In the genomic region with DNA sequence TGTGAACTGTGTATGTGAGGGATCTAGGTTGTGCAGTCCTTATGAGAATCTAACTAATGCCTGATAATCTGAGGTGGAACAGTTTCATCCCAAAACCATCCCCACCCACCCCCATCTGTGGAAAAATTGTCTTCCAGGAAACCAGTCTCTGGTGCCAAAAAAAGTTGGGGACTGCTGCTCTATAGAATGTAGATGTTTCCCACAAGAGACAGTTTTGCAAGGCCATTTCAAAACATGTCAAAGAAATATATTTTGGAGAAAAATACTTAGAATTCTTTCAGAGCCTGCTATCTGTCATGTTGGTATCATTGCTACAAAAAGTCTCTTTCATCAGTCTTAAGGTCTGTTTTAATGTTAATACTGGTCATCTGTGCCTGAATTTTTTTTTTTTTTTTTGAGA, we compare ENCODE assay signal across 23 cellular contexts.
"Had no signal": no experiment of that assay in that cellular context is flagged by ENCODE, and none has a peak within 500 bp of the region (broad histone marks: within the 10 kb centered on the region; RNA-seq: fewer than 3 reads in every experiment).

No MANE protein-coding gene starts in this region.

- H3K27me3 ChIP-seq: brain microvascular endothelial cell, gastrocnemius medialis, hepatocyte, ovary, right lobe of liver, thyroid gland, upper lobe of right lung had no signal

- H3K36me3 ChIP-seq: brain microvascular endothelial cell, gastrocnemius medialis, ovary, right lobe of liver, thyroid gland, upper lobe of right lung had no signal

- H3K9me3 Mint-ChIP-seq: endodermal cell had no signal

- H3K4me2 ChIP-seq: hepatocyte had no signal

- H2AFZ ChIP-seq: hepatocyte had no signal

- H3K27ac Mint-ChIP-seq: activated naive CD8-positive, alpha-beta T cell treated with anti-CD3 and anti-CD28 coated beads for 36 hours; activated T-cell treated with anti-CD3 and anti-CD28 coated beads, Interleukin-2, amount 50 U/mL, for 72 hours; endodermal cell; progenitor cell of endocrine pancreas; stimulated activated naive CD8-positive, alpha-beta T cell treated with anti-CD3 and anti-CD28 coated beads, Interleukin-15, amount 100 ng/mL, for 72 hours had no signal

- H3K4me1 ChIP-seq: upper lobe of right lung had no signal

- H3K4me3 ChIP-seq: gastrocnemius medialis, hepatocyte, ovary, right lobe of liver, thyroid gland, upper lobe of right lung had no signal

- H3K27ac ChIP-seq: brain microvascular endothelial cell, gastrocnemius medialis, hepatocyte, ovary, right lobe of liver, thyroid gland, upper lobe of right lung had no signal

- ATAC-seq: activated T-cell treated with anti-CD3 and anti-CD28 coated beads, Interleukin-2, amount 50 U/mL, for 72 hours; esophagus mucosa; gastrocnemius medialis; left cardiac atrium; left ventricle myocardium superior; right lobe of liver; stimulated activated naive CD8-positive, alpha-beta T cell treated with anti-CD3 and anti-CD28 coated beads, Interleukin-15, amount 100 ng/mL, for 72 hours; upper lobe of right lung had no signal

- DNase-seq: activated CD4-positive, alpha-beta T cell treated with anti-CD3 and anti-CD28 coated beads for 4 hours; activated CD4-positive, alpha-beta T cell treated with anti-CD3 and anti-CD28 coated beads, Interleukin-2, amount 50 U/mL, for 4 hours; activated naive CD4-positive, alpha-beta T cell; activated naive CD8-positive, alpha-beta T cell treated with anti-CD3 and anti-CD28 coated beads for 36 hours; activated T-cell treated with anti-CD3 and anti-CD28 coated beads for 4 hours; activated T-cell treated with anti-CD3 and anti-CD28 coated beads, Interleukin-2, amount 50 U/mL, for 72 hours; amniotic stem cell; brain microvascular endothelial cell; cortex of kidney; endodermal cell; gastrocnemius medialis; left cardiac atrium; left ventricle myocardium superior; ovary; right lobe of liver; stimulated activated CD4-positive, alpha-beta T cell treated with anti-CD3 and anti-CD28 coated beads, Interleukin-12 subunit alpha, Interleukin-12 subunit beta, amount 100 ng/mL, for 4 hours; stimulated activated CD4-positive, alpha-beta T cell treated with anti-CD3 and anti-CD28 coated beads, Interleukin-4, amount 100 ng/mL, for 1 hour; stimulated activated naive CD8-positive, alpha-beta T cell treated with anti-CD3 and anti-CD28 coated beads, Interleukin-15, amount 100 ng/mL, for 72 hours; thyroid gland; upper lobe of right lung had no signal

- H3K4me3 Mint-ChIP-seq: activated naive CD8-positive, alpha-beta T cell treated with anti-CD3 and anti-CD28 coated beads for 36 hours; activated T-cell treated with anti-CD3 and anti-CD28 coated beads, Interleukin-2, amount 50 U/mL, for 72 hours; endodermal cell; stimulated activated naive CD8-positive, alpha-beta T cell treated with anti-CD3 and anti-CD28 coated beads, Interleukin-15, amount 100 ng/mL, for 72 hours had no signal

- H3K27me3 Mint-ChIP-seq: progenitor cell of endocrine pancreas; stimulated activated naive CD8-positive, alpha-beta T cell treated with anti-CD3 and anti-CD28 coated beads, Interleukin-15, amount 100 ng/mL, for 72 hours had no signal

- H3K9me3 ChIP-seq: gastrocnemius medialis, ovary, right lobe of liver, thyroid gland, upper lobe of right lung had no signal
